Comparison of ENCODE assay signal across 9 cellular contexts in genomic region chr5:63408984-63409383, GRCh38.
"Had no signal": no experiment of that assay in that cellular context is flagged by ENCODE, and none has a peak within 500 bp of the region (broad histone marks: within the 10 kb centered on the region; RNA-seq: fewer than 3 reads in every experiment).

No MANE protein-coding gene starts in this region.

- H3K4me3 ChIP-seq: GM23248, GM23338, HAP-1 had no signal

- H3K4me1 Mint-ChIP-seq: GM23338, H9 had no signal

- H3K4me1 ChIP-seq: HAP-1 had no signal

- DNase-seq: GM23248, GOT3, H7, H9, HCEC 1CT, HFFc6 had no signal

- H2AFZ ChIP-seq: GM23248, GM23338 had no signal

- H3K27ac ChIP-seq: GM23248 had no signal

- H3K36me3 ChIP-seq: HAP-1 had no signal

- H3K27ac Mint-ChIP-seq: GM23338, H9, HFFc6 had no signal

- H3K9me3 ChIP-seq: HAP-1 had no signal

- H3K4me3 Mint-ChIP-seq: GM23338, H9, HFFc6 had no signal

- H3K9ac ChIP-seq: GM23248 had no signal

- ATAC-seq: GM23338, HCT116 had no signal

- H3K9me3 Mint-ChIP-seq: GM23338, HFFc6 had no signal

- H3K4me2 ChIP-seq: GM23338 had no signal
